ENCODE assay signal across 12 cellular contexts in the genomic region with DNA sequence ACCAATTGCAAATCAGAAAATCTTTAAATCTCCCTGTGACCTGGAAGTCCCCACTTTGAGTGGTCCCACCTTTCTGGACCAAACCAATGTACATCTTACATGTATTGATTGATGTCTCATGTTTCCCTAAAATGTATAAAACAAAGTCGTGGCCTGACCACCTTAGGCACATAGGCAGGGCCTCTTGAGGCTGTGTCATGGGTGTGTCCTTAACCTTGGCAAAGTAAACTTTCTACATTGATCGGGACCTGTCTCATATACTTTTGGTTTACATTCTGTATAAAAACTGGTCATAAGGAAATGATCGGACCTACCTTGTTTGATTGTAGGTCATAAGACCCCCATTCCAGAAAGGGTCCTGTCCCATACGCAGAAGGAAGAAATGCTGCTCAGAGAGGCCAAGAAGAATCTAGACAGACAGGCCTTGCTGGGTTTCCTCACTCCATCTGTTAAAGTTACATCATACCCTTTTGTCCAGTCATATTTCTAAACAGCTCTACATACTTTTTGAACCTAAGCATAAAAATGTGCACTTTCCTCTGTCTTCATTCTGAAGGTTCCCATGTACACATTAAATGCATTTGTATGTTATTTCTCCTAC. TPM values are rescaled to one million over a fixed set of nuclear protein-coding genes. Genes with fewer than 3 reads are reported as not detected.
DNase-seq lines count a peak whose midpoint lies in the region; ATAC-seq and TF ChIP-seq lines count a peak whose summit lies in the region.
"Had no signal": no experiment of that assay in that cellular context is flagged by ENCODE, and none has a peak within 500 bp of the region (broad histone marks: within the 10 kb centered on the region; RNA-seq: fewer than 3 reads in every experiment).

No MANE protein-coding gene starts in this region.

- H3K27ac ChIP-seq in body of pancreas, result no peak overlapping the region
- H3K27ac ChIP-seq in ovary, result no peak overlapping the region
- H3K27ac ChIP-seq: left ventricle myocardium inferior had no signal

- H3K9me3 Mint-ChIP-seq in activated naive CD4-positive, alpha-beta T cell treated with anti-CD3 and anti-CD28 coated beads for 36 hours, result peaks cover 7% of the 10 kb centered on the region
- peaks cover 6% of the 10 kb centered on the region for H3K9me3 Mint-ChIP-seq in activated naive CD4-positive, alpha-beta T cell treated with anti-CD3 and anti-CD28 coated beads, Interleukin-2, amount 10 ng/mL, durations not matched to agents 7 days and 5 days
- H3K9me3 Mint-ChIP-seq in stimulated activated naive CD8-positive, alpha-beta T cell treated with anti-CD3 and anti-CD28 coated beads, Interleukin-15, amount 100 ng/mL, for 72 hours, result peaks cover 10 to 21% of the 10 kb centered on the region in 2 donors

- H3K9me3 ChIP-seq in body of pancreas (no peaks in the 10 kb centered on the region), ovary (no peaks in the 10 kb centered on the region)
- H3K9me3 ChIP-seq: left ventricle myocardium inferior had no signal

- TF ChIP-seq CTCF in body of pancreas (IDR thresholded peaks at IDR 0.05), result no peak
- TF ChIP-seq CTCF in ovary (IDR thresholded peaks at IDR 0.05), result no peak

- TF ChIP-seq EP300 in ovary (IDR thresholded peaks at IDR 0.05), result no peak

- H3K36me3 ChIP-seq in body of pancreas (replicated peaks in 1 of 2; ENCODE audit: insufficient read depth in 1 of 2, low read depth in 2 of 2) (no peaks in the 10 kb centered on the region), ovary (no peaks in the 10 kb centered on the region)
- H3K36me3 ChIP-seq: left ventricle myocardium inferior had no signal

- CTCF ChIA-PET in activated naive CD4-positive, alpha-beta T cell treated with anti-CD3 and anti-CD28 coated beads for 36 hours (lab: Charles Lee), result no interaction called here
- CTCF ChIA-PET in activated naive CD4-positive, alpha-beta T cell treated with anti-CD3 and anti-CD28 coated beads, Interleukin-2, amount 10 ng/mL, durations not matched to agents 7 days and 5 days (lab: Charles Lee), result no interaction called here

- no peaks in the 10 kb centered on the region for H3K27me3 Mint-ChIP-seq in activated naive CD4-positive, alpha-beta T cell treated with anti-CD3 and anti-CD28 coated beads for 36 hours (ENCODE audit: low read depth)
- H3K27me3 Mint-ChIP-seq in activated naive CD4-positive, alpha-beta T cell treated with anti-CD3 and anti-CD28 coated beads, Interleukin-2, amount 10 ng/mL, durations not matched to agents 7 days and 5 days, result no peaks in the 10 kb centered on the region
- H3K27me3 Mint-ChIP-seq in stimulated activated naive CD8-positive, alpha-beta T cell treated with anti-CD3 and anti-CD28 coated beads, Interleukin-15, amount 100 ng/mL, for 72 hours, result no peaks in the 10 kb centered on the region
- H3K27me3 Mint-ChIP-seq: activated CD4-positive, alpha-beta T cell treated with anti-CD3 and anti-CD28 coated beads, Interleukin-2, amount 10 ng/mL, durations not matched to agents 7 days and 5 days had no signal

- no peak for TF ChIP-seq POLR2A in body of pancreas (IDR thresholded peaks at IDR 0.05)
- no peak for TF ChIP-seq POLR2A in ovary (IDR thresholded peaks at IDR 0.05)

- peak; percentile 21 for ATAC-seq in stimulated activated naive CD8-positive, alpha-beta T cell treated with anti-CD3 and anti-CD28 coated beads, Interleukin-15, amount 100 ng/mL, for 72 hours
- no peak for ATAC-seq in body of pancreas

- peaks cover 63% of the 10 kb centered on the region for H3K4me1 Mint-ChIP-seq in activated naive CD4-positive, alpha-beta T cell treated with anti-CD3 and anti-CD28 coated beads for 36 hours (ENCODE audit: low read depth)
- peaks cover 19% of the 10 kb centered on the region for H3K4me1 Mint-ChIP-seq in activated naive CD4-positive, alpha-beta T cell treated with anti-CD3 and anti-CD28 coated beads, Interleukin-2, amount 10 ng/mL, durations not matched to agents 7 days and 5 days
- H3K4me1 Mint-ChIP-seq in stimulated activated naive CD8-positive, alpha-beta T cell treated with anti-CD3 and anti-CD28 coated beads, Interleukin-15, amount 100 ng/mL, for 72 hours, result peaks cover 54% of the 10 kb centered on the region

- peak overlapping the region; percentile 44 for H3K4me3 Mint-ChIP-seq in activated naive CD4-positive, alpha-beta T cell treated with anti-CD3 and anti-CD28 coated beads for 36 hours
- H3K4me3 Mint-ChIP-seq in activated naive CD4-positive, alpha-beta T cell treated with anti-CD3 and anti-CD28 coated beads, Interleukin-2, amount 10 ng/mL, durations not matched to agents 7 days and 5 days, result no peak overlapping the region
- peak overlapping the region in 1 of 2 donors; percentile 24 for H3K4me3 Mint-ChIP-seq in stimulated activated naive CD8-positive, alpha-beta T cell treated with anti-CD3 and anti-CD28 coated beads, Interleukin-15, amount 100 ng/mL, for 72 hours
- H3K4me3 Mint-ChIP-seq: activated CD4-positive, alpha-beta T cell treated with anti-CD3 and anti-CD28 coated beads, Interleukin-2, amount 10 ng/mL, durations not matched to agents 7 days and 5 days had no signal

- H3K4me1 ChIP-seq in body of pancreas, result no peaks in the 10 kb centered on the region
- peaks cover 2% of the 10 kb centered on the region for H3K4me1 ChIP-seq in ovary (ENCODE audit: insufficient read depth)
- H3K4me1 ChIP-seq: left ventricle myocardium inferior had no signal

- H3K27ac Mint-ChIP-seq in activated naive CD4-positive, alpha-beta T cell treated with anti-CD3 and anti-CD28 coated beads for 36 hours, result peak overlapping the region; percentile 87
- H3K27ac Mint-ChIP-seq in activated naive CD4-positive, alpha-beta T cell treated with anti-CD3 and anti-CD28 coated beads, Interleukin-2, amount 10 ng/mL, durations not matched to agents 7 days and 5 days, result no peak overlapping the region
- H3K27ac Mint-ChIP-seq in stimulated activated naive CD8-positive, alpha-beta T cell treated with anti-CD3 and anti-CD28 coated beads, Interleukin-15, amount 100 ng/mL, for 72 hours, result peak overlapping the region; percentile 61 to 96
- H3K27ac Mint-ChIP-seq: activated CD4-positive, alpha-beta T cell treated with anti-CD3 and anti-CD28 coated beads, Interleukin-2, amount 10 ng/mL, durations not matched to agents 7 days and 5 days had no signal

- H3K36me3 Mint-ChIP-seq in activated naive CD4-positive, alpha-beta T cell treated with anti-CD3 and anti-CD28 coated beads for 36 hours (ENCODE audit: low read depth), result peaks cover 6% of the 10 kb centered on the region
- H3K36me3 Mint-ChIP-seq in activated naive CD4-positive, alpha-beta T cell treated with anti-CD3 and anti-CD28 coated beads, Interleukin-2, amount 10 ng/mL, durations not matched to agents 7 days and 5 days, result peaks cover 1% of the 10 kb centered on the region

- DNase-seq in activated naive CD4-positive, alpha-beta T cell treated with anti-CD3 and anti-CD28 coated beads for 36 hours, result no peak
- DNase-seq in activated naive CD4-positive, alpha-beta T cell treated with anti-CD3 and anti-CD28 coated beads, Interleukin-2, amount 10 ng/mL, durations not matched to agents 7 days and 5 days, result no peak
- DNase-seq in SIG-M5 (lab: John Stamatoyannopoulos, UW), result peak; percentile 41
- peak; percentile 45 for DNase-seq in fibroblast of gingiva (ENCODE audit: low read depth)
- DNase-seq in stimulated activated naive CD8-positive, alpha-beta T cell treated with anti-CD3 and anti-CD28 coated beads, Interleukin-15, amount 100 ng/mL, for 72 hours, result no peak
- DNase-seq in body of pancreas, result no peak
- DNase-seq in COR-L47 (lab: John Stamatoyannopoulos, UW), result no peak
- no peak for DNase-seq in ovary
- DNase-seq: activated CD4-positive, alpha-beta T cell treated with anti-CD3 and anti-CD28 coated beads, Interleukin-2, amount 10 ng/mL, durations not matched to agents 7 days and 5 days; dermis blood vessel endothelial cell; head of caudate nucleus; left ventricle myocardium inferior had no signal

- H3K4me3 ChIP-seq in body of pancreas (no peak overlapping the region), ovary (no peak overlapping the region)
- H3K4me3 ChIP-seq: left ventricle myocardium inferior had no signal

- H3K27me3 ChIP-seq in body of pancreas, result no peaks in the 10 kb centered on the region
- no peaks in the 10 kb centered on the region for H3K27me3 ChIP-seq in ovary

- 65 to 72% methylated on average over 4 of the region's 4 CpGs for WGBS in body of pancreas, 2 donors
- 92 to 93% (median 92%) methylated on average over 4 of the region's 4 CpGs for WGBS in ovary, 3 donors

- intact Hi-C loops in activated naive CD4-positive, alpha-beta T cell treated with anti-CD3 and anti-CD28 coated beads for 36 hours (cut with micrococcal nuclease), result loop anchor here (1.0 to 10.0 kb wide), 13 partner anchors 8 to 591 kb away; partner anchors contain the start of genes MDM2 and RAP1B
- intact Hi-C loops in body of pancreas (cut with DNase I), result no loop called here
- intact Hi-C loops in ovary (cut with DNase I), result no loop called here

RNA-seq across cellular contexts. Expression of gene CPM, which starts 30.0 kb away (rescaled TPM):
- 10 to 100 TPM; 50.5 to 55.1 TPM for total RNA-seq in activated naive CD4-positive, alpha-beta T cell treated with anti-CD3 and anti-CD28 coated beads for 36 hours
- total RNA-seq in body of pancreas, result 10 to 100 TPM; 34.6 to 35.0 TPM
- total RNA-seq in ovary, result 10 to 100 TPM; 21.3 to 64.6 (median 37.9) TPM
- 10 to 100 TPM; 23.8 to 62.9 TPM for polyA plus RNA-seq in ovary

Comparison
In these comparisons a context has a peak if more than half of its experiments do, and no peak if none do; other contexts are left out.
1. DNase-seq: peak in SIG-M5 (single experiment) and fibroblast of gingiva (single experiment); none in activated naive CD4-positive, alpha-beta T cell treated with anti-CD3 and anti-CD28 coated beads for 36 hours (single experiment), activated naive CD4-positive, alpha-beta T cell treated with anti-CD3 and anti-CD28 coated beads, Interleukin-2, amount 10 ng/mL, durations not matched to agents 7 days and 5 days (single experiment), stimulated activated naive CD8-positive, alpha-beta T cell treated with anti-CD3 and anti-CD28 coated beads, Interleukin-15, amount 100 ng/mL, for 72 hours (0 of 2), body of pancreas (0 of 4), COR-L47 (single experiment) and ovary (0 of 5).